ENCODE assay signal across 20 cellular contexts in genomic region chr20:23436681-23437080, GRCh38. TPM values are rescaled to one million over a fixed set of nuclear protein-coding genes. Genes with fewer than 3 reads are reported as not detected.
DNase-seq lines count a peak whose midpoint lies in the region; ATAC-seq, FAIRE-seq and TF ChIP-seq lines count a peak whose summit lies in the region.
"Had no signal": no experiment of that assay in that cellular context is flagged by ENCODE, and none has a peak within 500 bp of the region (broad histone marks: within the 10 kb centered on the region; RNA-seq: fewer than 3 reads in every experiment).

No MANE protein-coding gene starts in this region.

- 0% methylated on average over 2 of the region's 3 CpGs for WGBS in K562 (ENCODE audit: insufficient coverage, low coverage, missing lambda C conversion rate)

- ATAC-seq in K562 (peak; percentile 51), sciatic nerve (peak; percentile 51), foreskin keratinocyte (no peak)
- ATAC-seq: activated CD4-positive, CD25-positive, alpha-beta regulatory T cell treated with anti-CD3 and anti-CD28 coated beads, Interleukin-2, amount 50 U/mL, for 24 hours; stimulated activated naive B cell treated with anti-CD40 and anti-IgM and Interleukin-4, amounts not matched to agents 10 μg/mL and 1 μg/mL and 100 μg/mL, for 72 hours; upper lobe of right lung had no signal

- DNase-seq in NCI-H2196 (lab: John Stamatoyannopoulos, UW; ENCODE audit: unreplicated experiment) (peak; percentile 4), NCI-H2196 treated with DMSO at 0.1 percent for 48 hours (lab: John Stamatoyannopoulos, UW; ENCODE audit: unreplicated experiment) (no peak), K562 (ENCODE audit: extremely low read depth in 1 of 4, low spot score in 3 of 4) (no peak), left ventricle myocardium inferior (no peak), sciatic nerve (ENCODE audit: low spot score) (no peak), foreskin keratinocyte (no peak), NCI-H1436 (lab: John Stamatoyannopoulos, UW) (no peak)
- no peak for DNase-seq in stimulated activated CD4-positive, alpha-beta T cell treated with anti-CD3 and anti-CD28 coated beads, Interleukin-1b, Interleukin-23, amount 100 ng/mL, for 48 hours
- DNase-seq: central memory CD4-positive, alpha-beta T cell; DMS79; GM23248; NCI-H524 treated with DMSO at 0.1 percent for 48 hours; retina; stimulated activated naive B cell treated with anti-CD40 and anti-IgM and Interleukin-4, amounts not matched to agents 10 μg/mL and 1 μg/mL and 100 μg/mL, for 72 hours; upper lobe of right lung had no signal

- no peaks in the 10 kb centered on the region for H3K36me3 ChIP-seq in K562 (ENCODE audit: control insufficient read depth, insufficient read depth, low read length)
- no peaks in the 10 kb centered on the region for H3K36me3 ChIP-seq in left ventricle myocardium inferior
- H3K36me3 ChIP-seq: upper lobe of right lung had no signal

- POLR2A ChIA-PET in K562 (lab: Yijun Ruan, JAX) = interaction anchor here (0.6 kb wide), 1 partner anchor 114 kb away, joined by 3 read pairs; no protein-coding TSS in a partner anchor

- no peaks in the 10 kb centered on the region for H3K27me3 ChIP-seq in K562 (ENCODE audit: control insufficient read depth in 2 of 2, insufficient read depth in 2 of 2, low read length in 2 of 2)
- H3K27me3 ChIP-seq in left ventricle myocardium inferior (ENCODE audit: low read depth) = no peaks in the 10 kb centered on the region
- no peaks in the 10 kb centered on the region for H3K27me3 ChIP-seq in foreskin keratinocyte
- H3K27me3 ChIP-seq: upper lobe of right lung had no signal

- TF ChIP-seq POLR2A in K562 (conservative IDR thresholded peaks at IDR 0.05) = no peak

- peak overlapping the region; percentile 33; the same call in 1 of the 2 replicates for H3K4me2 ChIP-seq in K562 (ENCODE audit: insufficient read depth, low read length)

- no peaks in the 10 kb centered on the region for H3K9me3 ChIP-seq in K562 (replicated peaks; ENCODE audit: control insufficient read depth, insufficient read depth, low read depth, low read length)
- H3K9me3 ChIP-seq in left ventricle myocardium inferior (replicated peaks) = no peaks in the 10 kb centered on the region
- H3K9me3 ChIP-seq: upper lobe of right lung had no signal

- no peak overlapping the region for H3K9ac ChIP-seq in K562 (ENCODE audit: insufficient read depth in 1 of 2, low read depth in 2 of 2, low read length in 2 of 2)
- H3K9ac ChIP-seq: GM23248 had no signal

- peaks cover 4% of the 10 kb centered on the region in 2 experiments; a peak in 3 of 5 replicates for H3K4me1 ChIP-seq in K562 (replicated peaks in 1 of 2; ENCODE audit: control insufficient read depth in 2 of 2, insufficient read depth in 2 of 2, low read length in 2 of 2)
- H3K4me1 ChIP-seq in left ventricle myocardium inferior = peaks cover 10% of the 10 kb centered on the region
- H3K4me1 ChIP-seq in foreskin keratinocyte = no peaks in the 10 kb centered on the region
- H3K4me1 ChIP-seq: upper lobe of right lung had no signal

- no peak for TF ChIP-seq RAD21 in K562 (CRISPR knock-in tag; conservative IDR thresholded peaks at IDR 0.05 in 1 of 2, IDR thresholded peaks at IDR 0.05 in 1 of 2)

- no peak for FAIRE-seq in K562 (lab: Jason Lieb, UNC)

- in situ Hi-C loops in K562 (cut with MboI) = loop anchor here (10.0 kb wide), 1 partner anchor 178 kb away; no protein-coding TSS in a partner anchor

- CTCF ChIA-PET in K562 (lab: Yijun Ruan, JAX; ENCODE audit: low intra/inter-chr PET ratio) = no interaction called here

- H3K27ac ChIP-seq in K562 (ENCODE audit: extremely low read depth, low read depth, low read length) (no peak overlapping the region), left ventricle myocardium inferior (replicated peaks) (peak overlapping the region; percentile 27), foreskin keratinocyte (no peak overlapping the region)
- H3K27ac ChIP-seq: GM23248, upper lobe of right lung had no signal

- H3K4me3 ChIP-seq in K562 (no peak overlapping the region), left ventricle myocardium inferior (no peak overlapping the region)
- H3K4me3 ChIP-seq: GM23248, upper lobe of right lung had no signal

- TF ChIP-seq CTCF in K562 (IDR thresholded peaks at IDR 0.05 in 2 of 3, conservative IDR thresholded peaks at IDR 0.05 in 1 of 3; ENCODE audit: insufficient read depth in 2 of 3, low read depth in 1 of 3, low read length in 3 of 3) (no peak), left ventricle myocardium inferior (IDR thresholded peaks at IDR 0.05; ENCODE audit: borderline replicate concordance) (no peak), foreskin keratinocyte (conservative IDR thresholded peaks at IDR 0.05) (no peak)

- intact Hi-C loops in K562 (cut with micrococcal nuclease) (no loop called here), left ventricle myocardium inferior (cut with micrococcal nuclease) (no loop called here), sciatic nerve (cut with DNase I) (no loop called here)

- no peaks in the 10 kb centered on the region for H3K9me1 ChIP-seq in K562 (ENCODE audit: control insufficient read depth, insufficient read depth, low read length)

- no peaks in the 10 kb centered on the region for H3K79me2 ChIP-seq in K562 (ENCODE audit: control insufficient read depth, insufficient read depth, low read length)

- BruUV-seq in K562 (replicated peaks; lab: Mats Ljungman, UMichigan) = no TSS peak

- peak overlapping the region; percentile 82 for H2AFZ ChIP-seq in K562 (ENCODE audit: low read depth, low read length)
- H2AFZ ChIP-seq: GM23248 had no signal

- no peak for TF ChIP-seq EP300 in K562 (IDR thresholded peaks at IDR 0.05; ENCODE audit: low read length)

- no peaks in the 10 kb centered on the region for H4K20me1 ChIP-seq in K562 (replicated peaks; ENCODE audit: control insufficient read depth, insufficient read depth, low read length)

RNA-seq across cellular contexts. Expression of gene CSTL1, which starts 2.8 kb away (rescaled TPM):
- not detected in 2 replicates for total RNA-seq in K562 (2011; cell fraction: chromatin; rRNA removed; ENCODE audit: low replicate concordance)
- total RNA-seq in K562 (2011; cell fraction: nucleolus; rRNA removed) = not detected in 2 replicates
- total RNA-seq in K562 (2011; cell fraction: nucleoplasm; rRNA removed) = not detected in 2 replicates
- total RNA-seq in K562 (2014; rRNA removed) (not detected in 2 replicates), K562 (2014; rRNA removed; fragmentation: Illumina TruSeq; extraction: Trizol) (not detected in 2 replicates), K562 (2015; rRNA removed; fragmentation: Illumina TruSeq; extraction: Trizol) (not detected in 2 replicates), K562 (2021) (not detected in 2 replicates), left ventricle myocardium inferior (not detected), sciatic nerve (not detected), foreskin keratinocyte (not detected in 2 replicates)
- polyA plus RNA-seq in K562 (2011; rRNA removed) (not detected in 2 replicates), K562 (2014; fragmentation: Illumina TruSeq; extraction: Trizol) (not detected in 2 replicates), K562 (2014; fragmentation: Nextera tagmentation; extraction: Ambion mirVana) (not detected), K562 (2014; rRNA removed) (not detected in 2 replicates), foreskin keratinocyte (not detected in 2 replicates)
- polyA plus RNA-seq in K562 (2011; cell fraction: cytosol; rRNA removed) = not detected in 2 replicates
- not detected in 2 replicates for polyA plus RNA-seq in K562 (2011; cell fraction: nucleus; rRNA removed)
- not detected in 2 replicates for polyA plus RNA-seq in K562 (2012)
- polyA minus RNA-seq in K562 (2011; rRNA and poly(A)+ RNA removed) = not detected in 2 replicates
- not detected in 2 replicates for polyA minus RNA-seq in K562 (2011; cell fraction: cytosol; rRNA and poly(A)+ RNA removed)
- not detected in 2 replicates for polyA minus RNA-seq in K562 (2011; cell fraction: nucleus; rRNA and poly(A)+ RNA removed)
- total RNA-seq: A673; GM23248; kidney epithelial cell; MCF 10A; T-helper 1 cell treated with Interleukin-12 subunit alpha and Interleukin-12 subunit beta and Interleukin-4 antibody, amounts not matched to agents 30 ng/mL and 1 ng/mL, for 36 hours; upper lobe of right lung had no signal
- polyA plus RNA-seq: GM23248 had no signal

RNA-seq across cellular contexts. Expression of gene NAPB, which starts 15.4 kb away (rescaled TPM):
- 20.6 and 70.0 TPM in 2 replicates for total RNA-seq in K562 (2011; cell fraction: chromatin; rRNA removed; ENCODE audit: low replicate concordance)
- total RNA-seq in K562 (2011; cell fraction: nucleolus; rRNA removed) = 10.8 and 16.7 TPM in 2 replicates
- total RNA-seq in K562 (2011; cell fraction: nucleoplasm; rRNA removed) = 40.9 and 51.8 TPM in 2 replicates
- total RNA-seq in K562 (2014; rRNA removed) (5.2 and 6.5 TPM in 2 replicates), K562 (2014; rRNA removed; fragmentation: Illumina TruSeq; extraction: Trizol) (5.9 and 6.9 TPM in 2 replicates), K562 (2015; rRNA removed; fragmentation: Illumina TruSeq; extraction: Trizol) (5.6 and 5.8 TPM in 2 replicates), K562 (2021) (4.5 and 5.0 TPM in 2 replicates), left ventricle myocardium inferior (5.2 TPM), sciatic nerve (18.7 TPM), foreskin keratinocyte (4.9 and 5.4 TPM in 2 replicates)
- polyA plus RNA-seq in K562 (2011; rRNA removed) (7.7 and 8.4 TPM in 2 replicates), K562 (2014; fragmentation: Illumina TruSeq; extraction: Trizol) (4.0 and 4.4 TPM in 2 replicates), K562 (2014; fragmentation: Nextera tagmentation; extraction: Ambion mirVana) (1 to 10 TPM; 1.4 to 2.3 TPM), K562 (2014; rRNA removed) (5.3 and 6.2 TPM in 2 replicates), foreskin keratinocyte (1.3 and 2.3 TPM in 2 replicates)
- 0.64 and 3.2 TPM in 2 replicates for polyA plus RNA-seq in K562 (2011; cell fraction: cytosol; rRNA removed)
- 14.5 and 19.0 TPM in 2 replicates for polyA plus RNA-seq in K562 (2011; cell fraction: nucleus; rRNA removed)
- 3.8 and 5.9 TPM in 2 replicates for polyA plus RNA-seq in K562 (2012)
- polyA minus RNA-seq in K562 (2011; rRNA and poly(A)+ RNA removed) = 10.3 and 10.6 TPM in 2 replicates
- polyA minus RNA-seq in K562 (2011; cell fraction: cytosol; rRNA and poly(A)+ RNA removed) = 2.5 and 2.7 TPM in 2 replicates
- 15.1 and 24.3 TPM in 2 replicates for polyA minus RNA-seq in K562 (2011; cell fraction: nucleus; rRNA and poly(A)+ RNA removed)

RNA-seq across cellular contexts. Expression of gene CST11, which starts 16.0 kb away (rescaled TPM):
- not detected in 2 replicates for total RNA-seq in K562 (2011; cell fraction: chromatin; rRNA removed; ENCODE audit: low replicate concordance)
- not detected in 2 replicates for total RNA-seq in K562 (2011; cell fraction: nucleolus; rRNA removed)
- not detected in 2 replicates for total RNA-seq in K562 (2011; cell fraction: nucleoplasm; rRNA removed)
- total RNA-seq in K562 (2014; rRNA removed) = not detected in 2 replicates
- total RNA-seq in K562 (2014; rRNA removed; fragmentation: Illumina TruSeq; extraction: Trizol) = not detected in 2 replicates
- total RNA-seq in K562 (2015; rRNA removed; fragmentation: Illumina TruSeq; extraction: Trizol) = not detected in 2 replicates
- total RNA-seq in K562 (2021) = not detected in 2 replicates
- polyA plus RNA-seq in K562 (2011; rRNA removed) = not detected in 2 replicates
- polyA plus RNA-seq in K562 (2011; cell fraction: cytosol; rRNA removed) = not detected in 2 replicates
- not detected in 2 replicates for polyA plus RNA-seq in K562 (2011; cell fraction: nucleus; rRNA removed)
- polyA plus RNA-seq in K562 (2012) = not detected in 2 replicates
- not detected in 2 replicates for polyA plus RNA-seq in K562 (2014; fragmentation: Illumina TruSeq; extraction: Trizol)
- polyA plus RNA-seq in K562 (2014; fragmentation: Nextera tagmentation; extraction: Ambion mirVana) = not detected
- polyA plus RNA-seq in K562 (2014; rRNA removed) = not detected in 2 replicates
- not detected in 2 replicates for polyA minus RNA-seq in K562 (2011; rRNA and poly(A)+ RNA removed)
- polyA minus RNA-seq in K562 (2011; cell fraction: cytosol; rRNA and poly(A)+ RNA removed) = not detected in 2 replicates
- polyA minus RNA-seq in K562 (2011; cell fraction: nucleus; rRNA and poly(A)+ RNA removed) = not detected in 2 replicates
- total RNA-seq in left ventricle myocardium inferior = not detected
- total RNA-seq in sciatic nerve = not detected
- total RNA-seq in foreskin keratinocyte = not detected in 2 replicates
- not detected in 2 replicates for polyA plus RNA-seq in foreskin keratinocyte
- total RNA-seq: A673; GM23248; kidney epithelial cell; MCF 10A; T-helper 1 cell treated with Interleukin-12 subunit alpha and Interleukin-12 subunit beta and Interleukin-4 antibody, amounts not matched to agents 30 ng/mL and 1 ng/mL, for 36 hours; upper lobe of right lung had no signal
- polyA plus RNA-seq: GM23248 had no signal

RNA-seq across cellular contexts. Expression of gene CST8, which starts 54.2 kb away (rescaled TPM):
- not detected in 2 replicates for total RNA-seq in K562 (2011; cell fraction: chromatin; rRNA removed; ENCODE audit: low replicate concordance)
- total RNA-seq in K562 (2011; cell fraction: nucleolus; rRNA removed) = not detected in 2 replicates
- total RNA-seq in K562 (2011; cell fraction: nucleoplasm; rRNA removed) = not detected in 2 replicates
- total RNA-seq in K562 (2014; rRNA removed) (not detected in 2 replicates), K562 (2014; rRNA removed; fragmentation: Illumina TruSeq; extraction: Trizol) (not detected in 2 replicates), K562 (2015; rRNA removed; fragmentation: Illumina TruSeq; extraction: Trizol) (not detected in 2 replicates), K562 (2021) (not detected in 2 replicates), left ventricle myocardium inferior (not detected), sciatic nerve (not detected), foreskin keratinocyte (not detected in 2 replicates)
- polyA plus RNA-seq in K562 (2011; rRNA removed) (not detected in 2 replicates), K562 (2014; fragmentation: Illumina TruSeq; extraction: Trizol) (not detected in 2 replicates), K562 (2014; fragmentation: Nextera tagmentation; extraction: Ambion mirVana) (not detected), K562 (2014; rRNA removed) (not detected in 2 replicates), foreskin keratinocyte (not detected in 2 replicates)
- polyA plus RNA-seq in K562 (2011; cell fraction: cytosol; rRNA removed) = not detected in 2 replicates
- polyA plus RNA-seq in K562 (2011; cell fraction: nucleus; rRNA removed) = not detected in 2 replicates
- polyA plus RNA-seq in K562 (2012) = not detected in 2 replicates
- not detected in 2 replicates for polyA minus RNA-seq in K562 (2011; rRNA and poly(A)+ RNA removed)
- polyA minus RNA-seq in K562 (2011; cell fraction: cytosol; rRNA and poly(A)+ RNA removed) = not detected in 2 replicates
- polyA minus RNA-seq in K562 (2011; cell fraction: nucleus; rRNA and poly(A)+ RNA removed) = not detected in 2 replicates
- total RNA-seq: A673; GM23248; kidney epithelial cell; MCF 10A; T-helper 1 cell treated with Interleukin-12 subunit alpha and Interleukin-12 subunit beta and Interleukin-4 antibody, amounts not matched to agents 30 ng/mL and 1 ng/mL, for 36 hours; upper lobe of right lung had no signal
- polyA plus RNA-seq: GM23248 had no signal
